Comparison of ENCODE assay signal across 21 cellular contexts in the genomic region with DNA sequence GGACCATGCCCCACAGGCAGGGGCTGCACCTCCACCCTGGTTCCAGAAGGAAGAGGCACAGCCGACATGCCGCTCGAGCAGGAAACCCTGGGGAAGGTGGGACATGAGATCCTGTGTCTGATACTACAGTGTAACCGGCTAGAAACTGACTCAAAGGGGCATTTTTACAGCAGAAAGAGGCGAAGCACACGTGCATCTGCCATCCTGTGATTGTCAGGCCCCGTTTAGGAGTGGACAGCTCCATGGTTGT.
DNase-seq lines count a peak whose midpoint lies in the region; ATAC-seq and TF ChIP-seq lines count a peak whose summit lies in the region.
"Had no signal": no experiment of that assay in that cellular context is flagged by ENCODE, and none has a peak within 500 bp of the region (broad histone marks: within the 10 kb centered on the region; RNA-seq: fewer than 3 reads in every experiment).

No MANE protein-coding gene starts in this region.

- no peak overlapping the region for H3K27ac ChIP-seq in CD4-positive, alpha-beta T cell (ENCODE audit: low read depth, low read length)
- H3K27ac ChIP-seq: 22Rv1, HL-60 had no signal

- peak overlapping the region; percentile 46 for H3K27ac Mint-ChIP-seq in activated CD4-positive, alpha-beta T cell treated with anti-CD3 and anti-CD28 coated beads, Interleukin-2, amount 10 ng/mL, durations not matched to agents 7 days and 5 days
- H3K27ac Mint-ChIP-seq in CD4-positive, alpha-beta T cell: peak overlapping the region; percentile 36
- H3K27ac Mint-ChIP-seq in dendritic cell treated with granulocyte-macrophage colony-stimulating factor and Interleukin-4, amounts not matched to agents 40 ng/mL and 50 ng/mL, for 4 days: peak overlapping the region; percentile 30
- peak overlapping the region in 8 of 10 donors; percentile 41 to 87 (median 74) for H3K27ac Mint-ChIP-seq in naive thymus-derived CD8-positive, alpha-beta T cell
- H3K27ac Mint-ChIP-seq: CD8-positive, alpha-beta T cell had no signal

- H3K36me3 Mint-ChIP-seq in activated CD4-positive, alpha-beta T cell treated with anti-CD3 and anti-CD28 coated beads, Interleukin-2, amount 10 ng/mL, durations not matched to agents 7 days and 5 days (ENCODE audit: low read depth): no peaks in the 10 kb centered on the region
- H3K36me3 Mint-ChIP-seq in CD4-positive, alpha-beta T cell (ENCODE audit: low read depth): no peaks in the 10 kb centered on the region
- no peaks in the 10 kb centered on the region for H3K36me3 Mint-ChIP-seq in dendritic cell treated with granulocyte-macrophage colony-stimulating factor and Interleukin-4, amounts not matched to agents 40 ng/mL and 50 ng/mL, for 4 days (ENCODE audit: low read depth)
- H3K36me3 Mint-ChIP-seq in naive thymus-derived CD8-positive, alpha-beta T cell: no peaks in the 10 kb centered on the region
- H3K36me3 Mint-ChIP-seq: CD8-positive, alpha-beta T cell had no signal

- H3K27me3 ChIP-seq in CD4-positive, alpha-beta T cell (ENCODE audit: control insufficient read depth, insufficient read depth, low read length): no peaks in the 10 kb centered on the region

- no peak for TF ChIP-seq CTCF in CD4-positive, alpha-beta T cell (IDR thresholded peaks at IDR 0.05)

- no peaks in the 10 kb centered on the region for H3K9me3 Mint-ChIP-seq in activated CD4-positive, alpha-beta T cell treated with anti-CD3 and anti-CD28 coated beads, Interleukin-2, amount 10 ng/mL, durations not matched to agents 7 days and 5 days
- no peaks in the 10 kb centered on the region for H3K9me3 Mint-ChIP-seq in CD4-positive, alpha-beta T cell
- H3K9me3 Mint-ChIP-seq in dendritic cell treated with granulocyte-macrophage colony-stimulating factor and Interleukin-4, amounts not matched to agents 40 ng/mL and 50 ng/mL, for 4 days: no peaks in the 10 kb centered on the region
- H3K9me3 Mint-ChIP-seq in naive thymus-derived CD8-positive, alpha-beta T cell: no peaks in the 10 kb centered on the region
- H3K9me3 Mint-ChIP-seq: CD8-positive, alpha-beta T cell had no signal

- CTCF ChIA-PET in activated CD4-positive, alpha-beta T cell treated with anti-CD3 and anti-CD28 coated beads, Interleukin-2, amount 10 ng/mL, durations not matched to agents 7 days and 5 days (lab: Charles Lee): no interaction called here
- CTCF ChIA-PET in CD4-positive, alpha-beta T cell (lab: Charles Lee): no interaction called here

- no peak for DNase-seq in activated CD4-positive, alpha-beta T cell treated with anti-CD3 and anti-CD28 coated beads, Interleukin-2, amount 10 ng/mL, durations not matched to agents 7 days and 5 days
- DNase-seq in activated CD4-positive, alpha-beta T cell treated with anti-CD3 and anti-CD28 coated beads for 1 hour: no peak
- no peak for DNase-seq in CD4-positive, alpha-beta T cell
- DNase-seq in naive thymus-derived CD8-positive, alpha-beta T cell: no peak
- no peak for DNase-seq in stimulated activated naive CD4-positive, alpha-beta T cell (lab: John Stamatoyannopoulos, UW)
- no peak for DNase-seq in ureter (ENCODE audit: low spot score)
- DNase-seq: ACHN; CD8-positive, alpha-beta T cell; Karpas-422; NCI-H1092; NCI-H2081 treated with DMSO at 0.1 percent for 48 hours; NCI-H2171; NCI-H226; NCI-H510A; NCI-H69; RPMI8226 had no signal

- intact Hi-C loops in CD4-positive, alpha-beta T cell (cut with DNase I, micrococcal nuclease): no loop called here
- intact Hi-C loops in dendritic cell treated with granulocyte-macrophage colony-stimulating factor and Interleukin-4, amounts not matched to agents 40 ng/mL and 50 ng/mL, for 4 days (cut with micrococcal nuclease): no loop called here

- peaks cover 38% of the 10 kb centered on the region for H3K4me1 Mint-ChIP-seq in activated CD4-positive, alpha-beta T cell treated with anti-CD3 and anti-CD28 coated beads, Interleukin-2, amount 10 ng/mL, durations not matched to agents 7 days and 5 days
- H3K4me1 Mint-ChIP-seq in CD4-positive, alpha-beta T cell (ENCODE audit: low read depth): peaks cover 24% of the 10 kb centered on the region
- peaks cover 29% of the 10 kb centered on the region for H3K4me1 Mint-ChIP-seq in dendritic cell treated with granulocyte-macrophage colony-stimulating factor and Interleukin-4, amounts not matched to agents 40 ng/mL and 50 ng/mL, for 4 days (ENCODE audit: low read depth)
- peaks cover 16 to 29% (median 23%) of the 10 kb centered on the region in 4 donors for H3K4me1 Mint-ChIP-seq in naive thymus-derived CD8-positive, alpha-beta T cell

- no peak overlapping the region for H3K4me3 Mint-ChIP-seq in activated CD4-positive, alpha-beta T cell treated with anti-CD3 and anti-CD28 coated beads, Interleukin-2, amount 10 ng/mL, durations not matched to agents 7 days and 5 days
- no peak overlapping the region for H3K4me3 Mint-ChIP-seq in CD4-positive, alpha-beta T cell
- no peak overlapping the region for H3K4me3 Mint-ChIP-seq in dendritic cell treated with granulocyte-macrophage colony-stimulating factor and Interleukin-4, amounts not matched to agents 40 ng/mL and 50 ng/mL, for 4 days
- no peak overlapping the region for H3K4me3 Mint-ChIP-seq in naive thymus-derived CD8-positive, alpha-beta T cell
- H3K4me3 Mint-ChIP-seq: CD8-positive, alpha-beta T cell had no signal

- no peaks in the 10 kb centered on the region for H3K27me3 Mint-ChIP-seq in activated CD4-positive, alpha-beta T cell treated with anti-CD3 and anti-CD28 coated beads, Interleukin-2, amount 10 ng/mL, durations not matched to agents 7 days and 5 days
- H3K27me3 Mint-ChIP-seq in CD4-positive, alpha-beta T cell: no peaks in the 10 kb centered on the region
- H3K27me3 Mint-ChIP-seq in dendritic cell treated with granulocyte-macrophage colony-stimulating factor and Interleukin-4, amounts not matched to agents 40 ng/mL and 50 ng/mL, for 4 days: peaks cover 73% of the 10 kb centered on the region
- peaks cover 0 to 2% (median 0%) of the 10 kb centered on the region in 5 donors for H3K27me3 Mint-ChIP-seq in naive thymus-derived CD8-positive, alpha-beta T cell

- H3K9me3 ChIP-seq in CD4-positive, alpha-beta T cell (ENCODE audit: control insufficient read depth, low read length): no peaks in the 10 kb centered on the region

- POLR2A ChIA-PET in activated CD4-positive, alpha-beta T cell treated with anti-CD3 and anti-CD28 coated beads, Interleukin-2, amount 10 ng/mL, durations not matched to agents 7 days and 5 days (lab: Charles Lee): no interaction called here
- POLR2A ChIA-PET in CD4-positive, alpha-beta T cell (lab: Charles Lee): no interaction called here
- POLR2A ChIA-PET in naive thymus-derived CD8-positive, alpha-beta T cell (lab: Charles Lee): no interaction called here

- ATAC-seq in CD4-positive, alpha-beta T cell (ENCODE audit: poor library complexity): no peak
- no peak for ATAC-seq in naive thymus-derived CD8-positive, alpha-beta T cell
- no peak for ATAC-seq in HG03442 (IDR thresholded peaks at IDR 0.05; ENCODE audit: unreplicated experiment)
- ATAC-seq: CD8-positive, alpha-beta T cell; HCT116 had no signal
